In genomic region chr10:80530251-80530650, GRCh38 we compare ENCODE assay signal across 9 cellular contexts. TPM values are rescaled to one million over a fixed set of nuclear protein-coding genes. Genes with fewer than 3 reads are reported as not detected.
DNase-seq lines count a peak whose midpoint lies in the region; ATAC-seq and TF ChIP-seq lines count a peak whose summit lies in the region.
"Had no signal": no experiment of that assay in that cellular context is flagged by ENCODE, and none has a peak within 500 bp of the region (broad histone marks: within the 10 kb centered on the region; RNA-seq: fewer than 3 reads in every experiment).

No MANE protein-coding gene starts in this region.

- H3K4me3 Mint-ChIP-seq in naive thymus-derived CD4-positive, alpha-beta T cell, result peak overlapping the region; percentile 56 to 85 (median 73)

- H3K27ac ChIP-seq in SJCRH30 (no peak overlapping the region), brain microvascular endothelial cell (no peak overlapping the region)
- H3K27ac ChIP-seq in naive thymus-derived CD4-positive, alpha-beta T cell (ENCODE audit: low read depth, low read length), result peak overlapping the region; percentile 60
- H3K27ac ChIP-seq: KMS-11 had no signal

- intact Hi-C loops in naive thymus-derived CD4-positive, alpha-beta T cell (cut with micrococcal nuclease), result loop anchor here (1.0 to 10.0 kb wide), 7 partner anchors 19 to 1085 kb away; partner anchors contain the start of gene ZCCHC24 (in 1 of the 2)

- H3K4me1 Mint-ChIP-seq in naive thymus-derived CD4-positive, alpha-beta T cell, result peaks cover 55 to 77% (median 73%) of the 10 kb centered on the region in 7 donors

- CTCF ChIA-PET in naive thymus-derived CD4-positive, alpha-beta T cell (lab: Charles Lee), result interaction anchor here (0.6 to 3.4 kb wide), 6 partner anchors 18 to 149 kb away, joined by 3 to 22 read pairs (median 4); no protein-coding TSS in a partner anchor

- peak overlapping the region; percentile 88 to 97 (median 92) for H3K27ac Mint-ChIP-seq in naive thymus-derived CD4-positive, alpha-beta T cell

- H3K4me1 ChIP-seq in SJCRH30, result no peaks in the 10 kb centered on the region
- peaks cover 39 to 74% of the 10 kb centered on the region in 2 donors for H3K4me1 ChIP-seq in naive thymus-derived CD4-positive, alpha-beta T cell (ENCODE audit: control insufficient read depth in 2 of 2, insufficient read depth in 2 of 2, low read length in 2 of 2)

- in situ Hi-C loops in brain microvascular endothelial cell (cut with HindIII; ENCODE audit: low pct_ligation_motif_present, low sequenced_read_pairs), result no loop called here

- DNase-seq in DMS 273 (lab: John Stamatoyannopoulos, UW; ENCODE audit: unreplicated experiment) (peak; percentile 49), SJCRH30 (peak; percentile 26 to 29), brain microvascular endothelial cell (peak; percentile 22), dedifferentiated amniotic fluid mesenchymal stem cell (ENCODE audit: extremely low spot score) (no peak)
- DNase-seq in naive thymus-derived CD4-positive, alpha-beta T cell, result peak in 6 of 9 donors; percentile 38 to 56 (median 46)

- POLR2A ChIA-PET in naive thymus-derived CD4-positive, alpha-beta T cell (lab: Charles Lee), result interaction anchor here (0.6 to 1.3 kb wide), 5 partner anchors 12 to 66 kb away, joined by 3 to 4 read pairs (median 4); no protein-coding TSS in a partner anchor

- no peaks in the 10 kb centered on the region for H3K27me3 ChIP-seq in SJCRH30
- H3K27me3 ChIP-seq in brain microvascular endothelial cell (replicated peaks), result no peaks in the 10 kb centered on the region
- no peaks in the 10 kb centered on the region for H3K27me3 ChIP-seq in naive thymus-derived CD4-positive, alpha-beta T cell (ENCODE audit: control insufficient read depth in 2 of 2, insufficient read depth in 2 of 2, low read length in 2 of 2)

- ATAC-seq in HG02610 (IDR thresholded peaks at IDR 0.05; ENCODE audit: unreplicated experiment) (peak; percentile 64), HG03025 (IDR thresholded peaks at IDR 0.05; ENCODE audit: low FRiP score, unreplicated experiment) (no peak), GM18520 (IDR thresholded peaks at IDR 0.05; ENCODE audit: unreplicated experiment) (no peak)
- peak; percentile 77 for ATAC-seq in naive thymus-derived CD4-positive, alpha-beta T cell

- TF ChIP-seq CTCF in brain microvascular endothelial cell (IDR thresholded peaks at IDR 0.05; ENCODE audit: low read depth, low read length, missing control alignments), result peak; percentile 50

- H3K4me3 ChIP-seq in SJCRH30 (no peak overlapping the region), brain microvascular endothelial cell (ENCODE audit: low read depth, low read length) (no peak overlapping the region)
- H3K4me3 ChIP-seq in naive thymus-derived CD4-positive, alpha-beta T cell (ENCODE audit: low read length), result no peak overlapping the region

- H3K9me3 ChIP-seq in SJCRH30 (replicated peaks), result no peaks in the 10 kb centered on the region
- H3K9me3 ChIP-seq in naive thymus-derived CD4-positive, alpha-beta T cell (ENCODE audit: control insufficient read depth in 2 of 3, low read length in 3 of 3), result no peaks in the 10 kb centered on the region

- H3K27me3 Mint-ChIP-seq in naive thymus-derived CD4-positive, alpha-beta T cell, result no peaks in the 10 kb centered on the region

- H3K36me3 ChIP-seq in SJCRH30 (no peaks in the 10 kb centered on the region), brain microvascular endothelial cell (replicated peaks) (no peaks in the 10 kb centered on the region)
- no peaks in the 10 kb centered on the region for H3K36me3 ChIP-seq in naive thymus-derived CD4-positive, alpha-beta T cell (ENCODE audit: control insufficient read depth in 2 of 3, insufficient read depth in 3 of 3, low read length in 3 of 3)

- H3K9me3 Mint-ChIP-seq in naive thymus-derived CD4-positive, alpha-beta T cell, result peaks cover 0 to 2% (median 0%) of the 10 kb centered on the region in 11 donors

- peaks cover 0 to 22% (median under 1%) of the 10 kb centered on the region in 5 donors for H3K36me3 Mint-ChIP-seq in naive thymus-derived CD4-positive, alpha-beta T cell

RNA-seq across cellular contexts. Expression of gene SH2D4B, which starts 7.5 kb away (rescaled TPM):
- not detected in 2 replicates for total RNA-seq in SJCRH30 (2014; rRNA removed; shearing (Covaris generic))
- total RNA-seq in naive thymus-derived CD4-positive, alpha-beta T cell, result under 1 TPM; 0.10 to 0.51 (median 0.14) TPM
- not detected for polyA plus RNA-seq in naive thymus-derived CD4-positive, alpha-beta T cell

Comparison
In these comparisons a context has a peak if more than half of its experiments do, and no peak if none do; other contexts are left out.
1. ATAC-seq: peak in HG02610 (single experiment) and naive thymus-derived CD4-positive, alpha-beta T cell (single experiment); none in HG03025 (single experiment) and GM18520 (single experiment).